ENCODE assay signal across 28 cellular contexts in the genomic region with DNA sequence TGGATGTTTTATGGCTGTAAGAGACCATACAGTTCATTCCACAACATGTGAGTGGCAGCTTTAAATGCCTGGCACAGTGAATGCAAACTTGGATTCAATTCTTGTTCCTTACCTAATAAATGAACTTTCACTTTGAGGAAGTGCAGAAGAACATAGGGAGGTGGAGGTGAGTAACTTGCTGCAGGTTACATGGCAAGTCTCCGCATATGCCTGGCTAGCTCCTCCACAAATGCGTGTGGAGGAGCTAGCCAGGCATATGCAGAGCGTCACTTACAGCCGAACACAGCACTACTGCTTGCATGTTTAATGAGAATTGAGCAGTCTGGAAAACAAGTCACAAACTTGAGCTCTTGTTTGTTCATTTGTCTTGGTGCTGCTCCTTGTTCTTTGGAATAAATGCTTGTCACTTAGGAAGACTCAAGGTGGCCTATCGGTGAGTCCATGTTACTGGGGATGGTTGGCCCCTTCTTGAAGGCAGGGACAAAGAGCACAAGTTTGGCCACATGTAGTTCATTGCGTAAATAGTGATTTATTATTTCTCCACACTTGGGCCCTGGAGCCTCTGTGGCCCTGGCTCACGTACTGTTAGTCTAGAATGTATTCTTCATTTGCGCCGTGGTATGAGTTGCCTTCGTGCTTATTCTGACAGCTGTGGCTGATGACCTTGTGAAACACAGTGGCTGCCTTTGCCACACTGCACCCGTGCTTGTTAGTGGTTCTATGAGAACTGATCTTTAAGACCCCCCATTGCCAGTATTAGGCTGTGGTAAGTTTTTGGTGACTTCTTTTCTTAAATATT. TPM values are rescaled to one million over a fixed set of nuclear protein-coding genes. Genes with fewer than 3 reads are reported as not detected.
DNase-seq lines count a peak whose midpoint lies in the region; ATAC-seq, FAIRE-seq and TF ChIP-seq lines count a peak whose summit lies in the region.
"Had no signal": no experiment of that assay in that cellular context is flagged by ENCODE, and none has a peak within 500 bp of the region (broad histone marks: within the 10 kb centered on the region; RNA-seq: fewer than 3 reads in every experiment).

No MANE protein-coding gene starts in this region.

- H3K4me1 ChIP-seq in GM12878 (ENCODE audit: control insufficient read depth, insufficient read depth, low read length) = no peaks in the 10 kb centered on the region
- no peaks in the 10 kb centered on the region for H3K4me1 ChIP-seq in prostate gland (replicated peaks)
- H3K4me1 ChIP-seq: parathyroid adenoma had no signal

- H3K4me3 ChIP-seq in GM12878 = no peak overlapping the region
- H3K4me3 ChIP-seq in prostate gland = no peak overlapping the region
- H3K4me3 ChIP-seq: coronary artery, thyroid gland had no signal

- no TSS peak for BruUV-seq in GM12878 (replicated peaks; lab: Mats Ljungman, UMichigan)

- in situ Hi-C loops in GM12878 (cut with MboI) = no loop called here

- TF ChIP-seq CTCF in GM12878 (IDR thresholded peaks at IDR 0.05 in 2 of 3, conservative IDR thresholded peaks at IDR 0.05 in 1 of 3; ENCODE audit: control insufficient read depth in 2 of 3, extremely low read depth in 1 of 3, insufficient read depth in 1 of 3, low read depth in 3 of 3, low read length in 3 of 3) = no peak
- no peak for TF ChIP-seq CTCF in prostate gland (IDR thresholded peaks at IDR 0.05)
- TF ChIP-seq CTCF in nephron progenitor cell (IDR thresholded peaks at IDR 0.05) = no peak

- TF ChIP-seq EP300 in GM12878 (IDR thresholded peaks at IDR 0.05; ENCODE audit: borderline replicate concordance in 1 of 2, control insufficient read depth in 1 of 2, low read depth in 2 of 2, low read length in 2 of 2) = no peak

- SMC1A ChIA-PET in GM12878 (lab: Charles Lee; ENCODE audit: uncharacterized antibody, unreplicated experiment) = interaction anchor here (0.6 to 8.2 kb wide), 9 partner anchors 9 to 191 kb away, joined by 3 to 52 read pairs (median 4); no protein-coding TSS in a partner anchor

- H3K79me2 ChIP-seq in GM12878 (ENCODE audit: control insufficient read depth, insufficient read depth, low read length) = peaks cover 22% of the 10 kb centered on the region
- H3K79me2 ChIP-seq: parathyroid adenoma had no signal

- no peaks in the 10 kb centered on the region for H4K20me1 ChIP-seq in GM12878 (ENCODE audit: control insufficient read depth, insufficient read depth)

- RAD21 ChIA-PET in GM12878 (lab: Charles Lee; ENCODE audit: unreplicated experiment) = interaction anchor here (0.5 to 3.6 kb wide), 2 partner anchors 17 to 27 kb away, joined by 3 to 37 read pairs; no protein-coding TSS in a partner anchor

- TF ChIP-seq RAD21 in GM12878 (IDR thresholded peaks at IDR 0.05; ENCODE audit: insufficient read depth, low read depth, low read length) = no peak

- POLR2A ChIA-PET in HEK293T (lab: Yijun Ruan, JAX) = interaction anchor here (1.0 kb wide), 1 partner anchor 133 kb away, joined by 3 read pairs; a partner anchor contains a TSS
- POLR2A ChIA-PET in GM12878 (lab: Charles Lee) = interaction anchor here (0.9 to 2.2 kb wide), 4 partner anchors 9 to 28 kb away, joined by 3 to 15 read pairs (median 6); no protein-coding TSS in a partner anchor

- 96% methylated on average over 11 of the region's 11 CpGs for WGBS in GM12878 (ENCODE audit: insufficient coverage, insufficient replicate concordance, low lambda C conversion rate, missing lambda C conversion rate)
- 79% methylated on average over 11 of the region's 11 CpGs for WGBS in prostate gland

- H3K4me2 ChIP-seq in GM12878 (ENCODE audit: control insufficient read depth, insufficient read depth) = peak overlapping the region; percentile 47; the same call in 1 of the 2 replicates

- no peak for ATAC-seq in GM12878
- ATAC-seq in left ventricle myocardium superior = no peak
- ATAC-seq in GM21786 (IDR thresholded peaks at IDR 0.05; ENCODE audit: unreplicated experiment) = no peak
- ATAC-seq: activated naive CD8-positive, alpha-beta T cell treated with anti-CD3 and anti-CD28 coated beads, Interleukin-2, amount 50 U/mL, for 24 hours; CD8-positive, alpha-beta T cell; HCT116 had no signal

- DNase-seq in HEK293T (ENCODE audit: extremely low spot score) (no peak), GM12878 (ENCODE audit: low read depth, low spot score) (no peak), left ventricle myocardium superior (peak; percentile 42), prostate gland (ENCODE audit: low spot score) (peak; percentile 4), NOMO-1 (lab: John Stamatoyannopoulos, UW; ENCODE audit: unreplicated experiment in 2 of 2) (no peak), nephron progenitor cell (no peak)
- no peak for DNase-seq in activated effector memory CD4-positive, alpha-beta T cell treated with anti-CD3 and anti-CD28 coated beads, Interleukin-2, amount 50 U/mL, for 16 hours
- DNase-seq: activated CD4-positive, alpha-beta memory T cell treated with anti-CD3 and anti-CD28 coated beads, Interleukin-2, amount 10 ng/mL, durations not matched to agents 7 days and 5 days; activated gamma-delta T cell; activated naive CD8-positive, alpha-beta T cell treated with anti-CD3 and anti-CD28 coated beads, Interleukin-2, amount 50 U/mL, for 24 hours; CD8-positive, alpha-beta T cell; DMS153; endodermal cell; KBM-7; mesenchymal stem cell; naive B cell; NCI-H1048; NCI-H187; NCI-H526 treated with DMSO at 0.1 percent for 48 hours; stimulated activated CD4-positive, alpha-beta T cell treated with anti-CD3 and anti-CD28 coated beads, Interleukin-2, amount 100 ng/mL, for 24 hours; stimulated activated naive CD4-positive, alpha-beta T cell treated with Interleukin-2 at 50 U/mL for 16 hours; T1000; thyroid gland had no signal

- peaks cover 39% of the 10 kb centered on the region for H3K4me1 Mint-ChIP-seq in nephron progenitor cell

- no peak overlapping the region for H3K27ac ChIP-seq in GM12878 (ENCODE audit: control insufficient read depth, insufficient read depth)
- H3K27ac ChIP-seq in prostate gland = peak overlapping the region in 1 of 2 donors; percentile 0
- H3K27ac ChIP-seq: coronary artery, parathyroid adenoma, thyroid gland had no signal

- H3K9ac ChIP-seq in GM12878 (ENCODE audit: control insufficient read depth, insufficient read depth, low read length) = no peak overlapping the region
- H3K9ac ChIP-seq: parathyroid adenoma had no signal

- CTCF ChIA-PET in HEK293T (lab: Yijun Ruan, JAX) = interaction anchor here (0.5 to 1.6 kb wide), 3 partner anchors 157 to 192 kb away, joined by 3 to 4 read pairs (median 4); no protein-coding TSS in a partner anchor
- CTCF ChIA-PET in GM12878 (lab: Yijun Ruan, JAX) = interaction anchor here (1.2 to 7.9 kb wide), 5 partner anchors 8 to 192 kb away, joined by 3 to 105 read pairs (median 6); no protein-coding TSS in a partner anchor

- H2AFZ ChIP-seq in GM12878 (ENCODE audit: control insufficient read depth, low read depth, low read length) = no peak overlapping the region
- H2AFZ ChIP-seq: parathyroid adenoma had no signal

- H3K9me3 ChIP-seq in GM12878 (replicated peaks; ENCODE audit: control insufficient read depth, insufficient read depth, low read length) (no peaks in the 10 kb centered on the region), prostate gland (no peaks in the 10 kb centered on the region)
- H3K9me3 ChIP-seq: thyroid gland had no signal

- intact Hi-C loops in GM12878 (cut with micrococcal nuclease; ENCODE audit: unreplicated experiment) = no loop called here
- intact Hi-C loops in left ventricle myocardium superior (cut with micrococcal nuclease) = no loop called here
- intact Hi-C loops in prostate gland (cut with DNase I) = no loop called here

- no peaks in the 10 kb centered on the region for H3K36me3 Mint-ChIP-seq in nephron progenitor cell (ENCODE audit: low read depth)
- H3K36me3 Mint-ChIP-seq: naive B cell had no signal

- no peaks in the 10 kb centered on the region for H3K36me3 ChIP-seq in GM12878 (ENCODE audit: control insufficient read depth in 2 of 2, insufficient read depth in 2 of 2, low read length in 1 of 2)
- H3K36me3 ChIP-seq in prostate gland = no peaks in the 10 kb centered on the region
- H3K36me3 ChIP-seq: thyroid gland had no signal

- H3K9me3 Mint-ChIP-seq in nephron progenitor cell = no peaks in the 10 kb centered on the region
- H3K9me3 Mint-ChIP-seq: activated CD4-positive, alpha-beta memory T cell treated with anti-CD3 and anti-CD28 coated beads, Interleukin-2, amount 10 ng/mL, durations not matched to agents 7 days and 5 days; activated naive CD8-positive, alpha-beta T cell treated with anti-CD3 and anti-CD28 coated beads, Interleukin-2, amount 50 U/mL, for 24 hours; CD8-positive, alpha-beta T cell; endodermal cell; naive B cell had no signal

- no peaks in the 10 kb centered on the region for H3K27me3 ChIP-seq in GM12878 (replicated peaks in 1 of 2; ENCODE audit: control insufficient read depth in 2 of 2, insufficient read depth in 2 of 2, low read length in 1 of 2)
- no peaks in the 10 kb centered on the region for H3K27me3 ChIP-seq in prostate gland (replicated peaks; ENCODE audit: insufficient read depth)
- H3K27me3 ChIP-seq: thyroid gland had no signal

- no peaks in the 10 kb centered on the region for H3K27me3 Mint-ChIP-seq in nephron progenitor cell (ENCODE audit: low read depth, poor library complexity)
- H3K27me3 Mint-ChIP-seq: naive B cell had no signal

- no peak for FAIRE-seq in GM12878 (lab: Jason Lieb, UNC)
- FAIRE-seq: G401.6 had no signal

- TF ChIP-seq POLR2A in GM12878 (IDR thresholded peaks at IDR 0.05; ENCODE audit: low read depth, low read length) (no peak), prostate gland (IDR thresholded peaks at IDR 0.05) (no peak)

- H3K4me3 Mint-ChIP-seq in nephron progenitor cell = no peak overlapping the region
- H3K4me3 Mint-ChIP-seq: activated CD4-positive, alpha-beta memory T cell treated with anti-CD3 and anti-CD28 coated beads, Interleukin-2, amount 10 ng/mL, durations not matched to agents 7 days and 5 days; activated naive CD8-positive, alpha-beta T cell treated with anti-CD3 and anti-CD28 coated beads, Interleukin-2, amount 50 U/mL, for 24 hours; CD8-positive, alpha-beta T cell; endodermal cell had no signal

- H3K27ac Mint-ChIP-seq in nephron progenitor cell = no peak overlapping the region
- H3K27ac Mint-ChIP-seq: activated CD4-positive, alpha-beta memory T cell treated with anti-CD3 and anti-CD28 coated beads, Interleukin-2, amount 10 ng/mL, durations not matched to agents 7 days and 5 days; activated naive CD8-positive, alpha-beta T cell treated with anti-CD3 and anti-CD28 coated beads, Interleukin-2, amount 50 U/mL, for 24 hours; CD8-positive, alpha-beta T cell; endodermal cell had no signal

RNA-seq across cellular contexts. Expression of a gene that starts 3.1 kb away (rescaled TPM):
- total RNA-seq in GM12878 (2013; cell fraction: nucleolus; rRNA removed) = 7.3 and 8.1 TPM in 2 replicates
- total RNA-seq in GM12878 (2014; rRNA removed) (29.1 and 37.7 TPM in 2 replicates), GM12878 (2014; rRNA removed; fragmentation: Illumina TruSeq; extraction: Trizol) (24.5 and 26.1 TPM in 2 replicates), GM12878 (2021) (25.3 and 29.7 TPM in 2 replicates), left ventricle myocardium superior (142 TPM), prostate gland (10 to 100 TPM; 31.1 to 48.1 TPM)
- polyA plus RNA-seq in GM12878 (2011; ENCODE audit: low read depth) = 8.7 TPM
- polyA plus RNA-seq in GM12878 (2011; rRNA removed) (61.8 and 85.8 TPM in 2 replicates), GM12878 (2014; fragmentation: Illumina TruSeq; extraction: Trizol) (30.7 and 34.9 TPM in 2 replicates), GM12878 (2014; fragmentation: Nextera tagmentation; extraction: Ambion mirVana) (10 to 100 TPM; 12.6 to 16.5 TPM), GM12878 (2014; rRNA removed) (26.1 and 34.2 TPM in 2 replicates), GM12878 (2016; fragmentation: Nextera tagmentation; extraction: Ambion mirVana) (10 to 100 TPM; 53.1 to 56.3 TPM)
- polyA plus RNA-seq in GM12878 (2011; cell fraction: cytosol; rRNA removed) = 31.4 and 37.2 TPM in 2 replicates
- polyA plus RNA-seq in GM12878 (2011; cell fraction: nucleus; rRNA removed) = 21.2 and 24.6 TPM in 2 replicates
- 13.4 and 15.2 TPM in 2 replicates for polyA plus RNA-seq in GM12878 (2012)
- 39.0 and 39.8 TPM in 2 replicates for polyA minus RNA-seq in GM12878 (2011; rRNA and poly(A)+ RNA removed)
- polyA minus RNA-seq in GM12878 (2011; cell fraction: cytosol; rRNA and poly(A)+ RNA removed) = 12.3 and 18.6 TPM in 2 replicates
- 14.3 and 19.9 TPM in 2 replicates for polyA minus RNA-seq in GM12878 (2011; cell fraction: nucleus; rRNA and poly(A)+ RNA removed)

Comparison
In these comparisons a context has a peak if more than half of its experiments do, and no peak if none do; other contexts are left out.
1. DNase-seq: peak in left ventricle myocardium superior (single experiment) and prostate gland (single experiment); none in HEK293T (single experiment), GM12878 (single experiment), activated effector memory CD4-positive, alpha-beta T cell treated with anti-CD3 and anti-CD28 coated beads, Interleukin-2, amount 50 U/mL, for 16 hours (single experiment), NOMO-1 (0 of 2) and nephron progenitor cell (single experiment).